ENCODE assay signal across 1 cellular context in genomic region chr11:105613183-105613582, GRCh38.
A peak's percentile ranks its signal among the peaks of the same experiment; 100 is the strongest.
TF ChIP-seq lines count a peak whose summit lies in the region.

No MANE protein-coding gene starts in this region.

TF ChIP-seq in H1, 55 proteins besides CTCF, POLR2A, EP300 and RAD21 (continued from another document):
- TF ChIP-seq CHD7 (IDR thresholded peaks at IDR 0.05; ENCODE audit: insufficient replicate concordance, low read length) = peak; percentile 62
